Comparison of ENCODE assay signal across 4 cellular contexts in genomic region chr9:68330531-68331173, GRCh38. TPM values are rescaled to one million over a fixed set of nuclear protein-coding genes. Genes with fewer than 3 reads are reported as not detected.
"Had no signal": no experiment of that assay in that cellular context is flagged by ENCODE, and none has a peak within 500 bp of the region (broad histone marks: within the 10 kb centered on the region; RNA-seq: fewer than 3 reads in every experiment).

No MANE protein-coding gene starts in this region.

RNA-seq across cellular contexts. Expression of gene FOXD4L3, which starts 28.0 kb away (rescaled TPM):
- total RNA-seq: M059J, PC-3, Right ventricle myocardium superior, SK-MEL-5 had no signal
